ENCODE assay signal across 16 cellular contexts in the genomic region with DNA sequence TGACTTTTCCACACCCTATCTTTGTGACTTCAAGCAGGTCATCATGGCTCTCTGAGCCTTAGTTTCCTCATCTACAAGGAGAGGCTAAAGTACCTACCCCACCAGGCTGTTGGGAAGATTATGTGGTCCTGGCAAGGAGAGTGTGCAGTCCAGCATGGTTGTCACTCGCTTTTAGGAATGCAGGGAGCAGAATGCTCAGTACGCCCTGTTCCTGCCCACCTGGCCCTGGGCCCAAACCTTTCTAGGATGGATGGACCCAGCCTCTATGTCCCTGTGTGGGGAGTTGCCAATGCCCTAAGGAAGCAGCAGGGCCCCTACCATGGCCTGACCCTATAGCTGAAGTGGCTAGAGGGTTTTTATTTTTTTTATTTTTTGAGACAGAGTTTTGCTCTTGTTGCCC. TPM values are rescaled to one million over a fixed set of nuclear protein-coding genes. Genes with fewer than 3 reads are reported as not detected.
DNase-seq lines count a peak whose midpoint lies in the region; ATAC-seq and TF ChIP-seq lines count a peak whose summit lies in the region.
"Had no signal": no experiment of that assay in that cellular context is flagged by ENCODE, and none has a peak within 500 bp of the region (broad histone marks: within the 10 kb centered on the region; RNA-seq: fewer than 3 reads in every experiment).

No MANE protein-coding gene starts in this region.

- ATAC-seq in Right ventricle myocardium inferior (peak; percentile 52), left cardiac atrium (no peak), memory B cell (ENCODE audit: low read depth) (no peak), upper lobe of right lung (no peak), HG02870 (IDR thresholded peaks at IDR 0.05; ENCODE audit: unreplicated experiment) (no peak)
- ATAC-seq: GM23338 had no signal

- TF ChIP-seq CTCF in GM20000 (IDR thresholded peaks at IDR 0.05; ENCODE audit: extremely low read depth, missing control alignments): no peak
- TF ChIP-seq CTCF in upper lobe of right lung (IDR thresholded peaks at IDR 0.05): no peak

- H3K4me3 ChIP-seq in upper lobe of right lung: no peak overlapping the region
- H3K4me3 ChIP-seq: BLaER1 treated with 17β-estradiol and CSF1 and Interleukin-3, amounts not matched to agents 10 nM and 100 nM; GM23338; HAP-1 had no signal

- H3K4me1 ChIP-seq in upper lobe of right lung: peaks cover 7% of the 10 kb centered on the region

- H3K27ac ChIP-seq in upper lobe of right lung: no peak overlapping the region
- H3K27ac ChIP-seq: BLaER1 treated with 17β-estradiol and CSF1 and Interleukin-3, amounts not matched to agents 10 nM and 100 nM had no signal

- H3K36me3 ChIP-seq in upper lobe of right lung: no peaks in the 10 kb centered on the region
- H3K36me3 ChIP-seq: BLaER1 treated with 17β-estradiol and CSF1 and Interleukin-3, amounts not matched to agents 10 nM and 100 nM; HAP-1 had no signal

- peaks cover 7% of the 10 kb centered on the region for H3K4me1 Mint-ChIP-seq in memory B cell

- no peaks in the 10 kb centered on the region for H3K9me3 Mint-ChIP-seq in memory B cell
- H3K9me3 Mint-ChIP-seq: CD4-positive, alpha-beta T cell; GM23338 had no signal

- H3K9me3 ChIP-seq in upper lobe of right lung: no peaks in the 10 kb centered on the region
- H3K9me3 ChIP-seq: BLaER1 treated with 17β-estradiol and CSF1 and Interleukin-3, amounts not matched to agents 10 nM and 100 nM; HAP-1 had no signal

- no peaks in the 10 kb centered on the region for H3K36me3 Mint-ChIP-seq in memory B cell

- DNase-seq in Right ventricle myocardium inferior (ENCODE audit: missing footprints) (no peak), left cardiac atrium (no peak), GM20000 (ENCODE audit: low spot score) (peak; percentile 21), memory B cell (ENCODE audit: low spot score in 2 of 2) (no peak), upper lobe of right lung (peak; percentile 20), NCI-H1105 (lab: John Stamatoyannopoulos, UW) (no peak)
- DNase-seq: 8988T; AML-193; Calu3; CD4-positive, alpha-beta T cell; DMS 273 treated with DMSO at 0.1 percent for 48 hours had no signal

- peaks cover 8% of the 10 kb centered on the region for H3K27me3 Mint-ChIP-seq in memory B cell

- H3K27me3 ChIP-seq in upper lobe of right lung: peaks cover 24% of the 10 kb centered on the region

- H3K4me3 Mint-ChIP-seq in memory B cell: peak overlapping the region; percentile 13
- H3K4me3 Mint-ChIP-seq: CD4-positive, alpha-beta T cell had no signal

- intact Hi-C loops in Right ventricle myocardium inferior (cut with DNase I): no loop called here
- intact Hi-C loops in left cardiac atrium (cut with DNase I): no loop called here
- intact Hi-C loops in upper lobe of right lung (cut with DNase I): no loop called here

- no peak overlapping the region for H3K27ac Mint-ChIP-seq in memory B cell
- H3K27ac Mint-ChIP-seq: CD4-positive, alpha-beta T cell; GM23338 had no signal

RNA-seq across cellular contexts. Expression of gene CLPSL2, which starts 2.0 kb away (rescaled TPM):
- total RNA-seq in Right ventricle myocardium inferior (not detected), left cardiac atrium (not detected), upper lobe of right lung (not detected)
- total RNA-seq: Calu3; CD4-positive, alpha-beta T cell; Daoy had no signal

RNA-seq across cellular contexts. Expression of gene CLPSL1, which starts 2.4 kb away (rescaled TPM):
- total RNA-seq in Right ventricle myocardium inferior (not detected), left cardiac atrium (not detected), upper lobe of right lung (not detected)
- total RNA-seq: Calu3; CD4-positive, alpha-beta T cell; Daoy; GM23338 had no signal

RNA-seq across cellular contexts. Expression of gene CLPS, which starts 18.7 kb away (rescaled TPM):
- total RNA-seq in Right ventricle myocardium inferior: not detected
- total RNA-seq in left cardiac atrium: not detected
- not detected for total RNA-seq in upper lobe of right lung
- total RNA-seq: Calu3; CD4-positive, alpha-beta T cell; Daoy; GM23338 had no signal

RNA-seq across cellular contexts. Expression of gene LHFPL5, which starts 26.7 kb away (rescaled TPM):
- total RNA-seq in Right ventricle myocardium inferior (not detected), left cardiac atrium (not detected), upper lobe of right lung (not detected)
- total RNA-seq: CD4-positive, alpha-beta T cell; Daoy; GM23338 had no signal

RNA-seq across cellular contexts. Expression of gene ARMC12, which starts 41.6 kb away (rescaled TPM):
- total RNA-seq in Right ventricle myocardium inferior: not detected
- total RNA-seq in left cardiac atrium: under 1 TPM; 0.21 to 0.29 TPM
- total RNA-seq in upper lobe of right lung: 0.52 TPM
- total RNA-seq: Calu3 had no signal

Comparison
In these comparisons a context has a peak if more than half of its experiments do, and no peak if none do; other contexts are left out.
1. DNase-seq: peak in GM20000 (single experiment) and upper lobe of right lung (single experiment); none in Right ventricle myocardium inferior (single experiment), left cardiac atrium (single experiment), memory B cell (0 of 2) and NCI-H1105 (single experiment).